16 cellular contexts compared by ENCODE assay signal in the genomic region with DNA sequence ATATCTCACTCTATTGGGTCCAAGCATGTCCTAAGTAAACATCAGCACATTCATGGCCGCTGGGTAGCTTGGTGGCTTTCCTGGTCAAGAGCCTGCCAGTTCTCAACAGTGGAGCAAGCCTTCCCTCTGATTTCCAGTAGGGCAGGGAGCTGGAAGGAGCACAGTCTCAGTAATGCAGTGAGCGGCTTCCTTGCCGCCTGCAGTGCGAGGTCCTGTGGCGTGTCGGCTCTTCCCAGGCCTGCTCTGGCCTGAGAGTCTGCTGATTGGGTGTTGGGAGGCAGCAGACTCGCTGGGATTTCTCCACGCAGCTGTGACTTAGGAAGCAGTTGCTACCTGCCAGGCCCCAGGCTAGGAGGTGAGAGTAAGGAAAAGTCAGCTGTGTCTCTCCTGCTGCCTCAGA. TPM values are rescaled to one million over a fixed set of nuclear protein-coding genes. Genes with fewer than 3 reads are reported as not detected.
DNase-seq lines count a peak whose midpoint lies in the region; ATAC-seq and TF ChIP-seq lines count a peak whose summit lies in the region.
"Had no signal": no experiment of that assay in that cellular context is flagged by ENCODE, and none has a peak within 500 bp of the region (broad histone marks: within the 10 kb centered on the region; RNA-seq: fewer than 3 reads in every experiment).

No MANE protein-coding gene starts in this region.

- H3K9ac ChIP-seq in trophoblast cell (ENCODE audit: low read length) (peak overlapping the region; percentile 40), colonic mucosa (ENCODE audit: low read depth in 2 of 2, low read length in 2 of 2) (no peak overlapping the region)
- H3K9ac ChIP-seq: GM23248 had no signal

- no peaks in the 10 kb centered on the region for H3K9me3 Mint-ChIP-seq in activated T-cell treated with anti-CD3 and anti-CD28 coated beads, Interleukin-2, amount 50 U/mL, for 24 hours
- H3K9me3 Mint-ChIP-seq in chondrocyte (ENCODE audit: low read depth) = no peaks in the 10 kb centered on the region

- no peak overlapping the region for H4K91ac ChIP-seq in trophoblast cell (ENCODE audit: low read depth, low read length)

- H3K27me3 ChIP-seq in trophoblast cell (ENCODE audit: insufficient read depth, low read length) = no peaks in the 10 kb centered on the region
- H3K27me3 ChIP-seq in colonic mucosa = no peaks in the 10 kb centered on the region
- H3K27me3 ChIP-seq: BE2C had no signal

- H3K79me2 ChIP-seq in trophoblast cell (ENCODE audit: control insufficient read depth, insufficient read depth, low read length, poor library complexity) = no peaks in the 10 kb centered on the region

- no peak overlapping the region for H2BK5ac ChIP-seq in trophoblast cell (ENCODE audit: low read depth, low read length, poor library complexity)

- no peak overlapping the region for H2BK12ac ChIP-seq in trophoblast cell (ENCODE audit: low read length)

- H3K14ac ChIP-seq in trophoblast cell (ENCODE audit: low read length) = no peak overlapping the region

- H2AK5ac ChIP-seq in trophoblast cell (ENCODE audit: low read length) = no peak overlapping the region

- no CpG with 5 or more reads among the region's 8 CpGs for WGBS in trophoblast cell (ENCODE audit: extremely low coverage, insufficient coverage, insufficient read length)

- H3K18ac ChIP-seq in trophoblast cell (ENCODE audit: low read length) = no peak overlapping the region

- H3K4me1 Mint-ChIP-seq in activated T-cell treated with anti-CD3 and anti-CD28 coated beads, Interleukin-2, amount 50 U/mL, for 24 hours (ENCODE audit: low read depth) = peaks cover 9% of the 10 kb centered on the region
- H3K4me1 Mint-ChIP-seq in T-helper 17 cell (peaks cover 2% of the 10 kb centered on the region), chondrocyte (ENCODE audit: low read depth) (no peaks in the 10 kb centered on the region)

- no peak for ATAC-seq in T-helper 17 cell
- ATAC-seq: HCT116 had no signal

- no peak overlapping the region for H2AFZ ChIP-seq in trophoblast cell (ENCODE audit: insufficient read depth, low read length, poor library complexity)
- H2AFZ ChIP-seq: GM23248 had no signal

- no peak overlapping the region for H4K12ac ChIP-seq in trophoblast cell (ENCODE audit: low read depth, low read length)

- TF ChIP-seq CTCF in chondrocyte (IDR thresholded peaks at IDR 0.05) (no peak), colonic mucosa (IDR thresholded peaks at IDR 0.05) (no peak)

- H3K36me3 Mint-ChIP-seq in activated T-cell treated with anti-CD3 and anti-CD28 coated beads, Interleukin-2, amount 50 U/mL, for 24 hours (ENCODE audit: low read depth) = peaks cover 81% of the 10 kb centered on the region
- H3K36me3 Mint-ChIP-seq in T-helper 17 cell (ENCODE audit: low read depth) (no peaks in the 10 kb centered on the region), chondrocyte (ENCODE audit: low read depth) (peaks cover 51% of the 10 kb centered on the region)

- peak overlapping the region; percentile 88 for H3K23ac ChIP-seq in trophoblast cell (ENCODE audit: low read length)

- H3K4me1 ChIP-seq in trophoblast cell (ENCODE audit: control insufficient read depth in 1 of 2, insufficient read depth in 2 of 2, low read length in 2 of 2) (no peaks in the 10 kb centered on the region), colonic mucosa (no peaks in the 10 kb centered on the region)
- H3K4me1 ChIP-seq: BE2C had no signal

- DNase-seq in activated T-cell treated with anti-CD3 and anti-CD28 coated beads, Interleukin-2, amount 50 U/mL, for 24 hours = no peak
- no peak for DNase-seq in activated T-cell treated with anti-CD3 and anti-CD28 coated beads, Interleukin-2, amount 50 U/mL, for 48 hours
- no peak for DNase-seq in T-helper 17 cell
- DNase-seq in chondrocyte (ENCODE audit: low spot score) = no peak
- no peak for DNase-seq in trophoblast cell
- DNase-seq in activated CD8-positive, alpha-beta memory T cell treated with anti-CD3 and anti-CD28 coated beads, Interleukin-2, amount 50 U/mL, for 4 hours = no peak
- DNase-seq in colonic mucosa = no peak
- no peak for DNase-seq in NCI-H345 treated with DMSO at 0.1 percent for 48 hours (lab: John Stamatoyannopoulos, UW; ENCODE audit: unreplicated experiment)
- DNase-seq: ACHN; BE2C; CD4-positive, alpha-beta memory T cell; DMS79 treated with DMSO at 0.1 percent for 48 hours; EL; GM23248 had no signal

- no peak overlapping the region for H2BK120ac ChIP-seq in trophoblast cell (ENCODE audit: insufficient read depth, low read length, poor library complexity)

- H3K79me1 ChIP-seq in trophoblast cell (ENCODE audit: low read length) = no peaks in the 10 kb centered on the region

- peak overlapping the region; percentile 10 for H3K4me2 ChIP-seq in trophoblast cell (ENCODE audit: low read length)

- no peak overlapping the region for H3K4me3 ChIP-seq in trophoblast cell (ENCODE audit: low read depth, low read length)
- H3K4me3 ChIP-seq in colonic mucosa = no peak overlapping the region
- H3K4me3 ChIP-seq: GM23248 had no signal

- no peak overlapping the region for H3K4me3 Mint-ChIP-seq in activated T-cell treated with anti-CD3 and anti-CD28 coated beads, Interleukin-2, amount 50 U/mL, for 24 hours
- H3K4me3 Mint-ChIP-seq in T-helper 17 cell (no peak overlapping the region), chondrocyte (ENCODE audit: unreplicated experiment) (no peak overlapping the region)
- H3K4me3 Mint-ChIP-seq: CD4-positive, alpha-beta memory T cell had no signal

- H3K9me3 ChIP-seq in T-helper 17 cell (ENCODE audit: control insufficient read depth, low read length, poor library complexity, severe bottlenecking) (no peaks in the 10 kb centered on the region), trophoblast cell (ENCODE audit: insufficient read depth, low read depth, low read length) (peaks cover 2% of the 10 kb centered on the region), colonic mucosa (no peaks in the 10 kb centered on the region)
- H3K9me3 ChIP-seq: BE2C had no signal

- no peaks in the 10 kb centered on the region for H3K27me3 Mint-ChIP-seq in activated T-cell treated with anti-CD3 and anti-CD28 coated beads, Interleukin-2, amount 50 U/mL, for 24 hours
- H3K27me3 Mint-ChIP-seq in T-helper 17 cell (no peaks in the 10 kb centered on the region), chondrocyte (ENCODE audit: low read depth) (no peaks in the 10 kb centered on the region)
- H3K27me3 Mint-ChIP-seq: CD4-positive, alpha-beta memory T cell had no signal

- H4K8ac ChIP-seq in trophoblast cell (ENCODE audit: low read depth, low read length) = no peak overlapping the region

- intact Hi-C loops in colonic mucosa (cut with DNase I) = no loop called here

- peak overlapping the region; percentile 19 for H3K27ac Mint-ChIP-seq in activated T-cell treated with anti-CD3 and anti-CD28 coated beads, Interleukin-2, amount 50 U/mL, for 24 hours
- peak overlapping the region; percentile 77 for H3K27ac Mint-ChIP-seq in T-helper 17 cell
- peak overlapping the region; percentile 34 for H3K27ac Mint-ChIP-seq in chondrocyte (ENCODE audit: unreplicated experiment)

- H3K27ac ChIP-seq in trophoblast cell (ENCODE audit: low read depth, low read length) (no peak overlapping the region), colonic mucosa (no peak overlapping the region)
- H3K27ac ChIP-seq: C4-2B, GM23248 had no signal

- no peak overlapping the region for H3K4ac ChIP-seq in trophoblast cell (ENCODE audit: low read depth, low read length)

- H3K36me3 ChIP-seq in trophoblast cell (ENCODE audit: control insufficient read depth in 1 of 2, insufficient read depth in 2 of 2, low read length in 2 of 2) = peaks cover 50 to 68% of the 10 kb centered on the region in 2 experiments
- H3K36me3 ChIP-seq in colonic mucosa = peaks cover 49% of the 10 kb centered on the region

RNA-seq across cellular contexts. Expression of gene SPTAN1, which starts 51.3 kb away (rescaled TPM):
- total RNA-seq in T-helper 17 cell = 100 to 1,000 TPM; 734 to 740 TPM
- 376 to 419 TPM (median 378 TPM) in 3 replicates for total RNA-seq in chondrocyte
- polyA plus RNA-seq in trophoblast cell (2013) = 114 and 119 TPM in 2 replicates
- 100 to 1,000 TPM; 263 to 282 TPM for total RNA-seq in colonic mucosa

RNA-seq across cellular contexts. Expression of gene DYNC2I2, which starts 53.0 kb away (rescaled TPM):
- total RNA-seq in T-helper 17 cell (1 to 10 TPM; 3.7 to 3.8 TPM), chondrocyte (23.4 to 41.0 TPM (median 24.0 TPM) in 3 replicates), colonic mucosa (100 to 1,000 TPM in 1 of 2 donors, 10 to 100 TPM in 1; 39.7 to 152 TPM)
- 19.9 and 21.1 TPM in 2 replicates for polyA plus RNA-seq in trophoblast cell (2013)

Comparison
In these comparisons a context has a peak if more than half of its experiments do, and no peak if none do; other contexts are left out.
1. H3K27ac Mint-ChIP-seq: peak in every context shown above with its lines; median percentile 77 in T-helper 17 cell; 34 in chondrocyte; 19 in activated T-cell treated with anti-CD3 and anti-CD28 coated beads, Interleukin-2, amount 50 U/mL, for 24 hours.